In the genomic region with DNA sequence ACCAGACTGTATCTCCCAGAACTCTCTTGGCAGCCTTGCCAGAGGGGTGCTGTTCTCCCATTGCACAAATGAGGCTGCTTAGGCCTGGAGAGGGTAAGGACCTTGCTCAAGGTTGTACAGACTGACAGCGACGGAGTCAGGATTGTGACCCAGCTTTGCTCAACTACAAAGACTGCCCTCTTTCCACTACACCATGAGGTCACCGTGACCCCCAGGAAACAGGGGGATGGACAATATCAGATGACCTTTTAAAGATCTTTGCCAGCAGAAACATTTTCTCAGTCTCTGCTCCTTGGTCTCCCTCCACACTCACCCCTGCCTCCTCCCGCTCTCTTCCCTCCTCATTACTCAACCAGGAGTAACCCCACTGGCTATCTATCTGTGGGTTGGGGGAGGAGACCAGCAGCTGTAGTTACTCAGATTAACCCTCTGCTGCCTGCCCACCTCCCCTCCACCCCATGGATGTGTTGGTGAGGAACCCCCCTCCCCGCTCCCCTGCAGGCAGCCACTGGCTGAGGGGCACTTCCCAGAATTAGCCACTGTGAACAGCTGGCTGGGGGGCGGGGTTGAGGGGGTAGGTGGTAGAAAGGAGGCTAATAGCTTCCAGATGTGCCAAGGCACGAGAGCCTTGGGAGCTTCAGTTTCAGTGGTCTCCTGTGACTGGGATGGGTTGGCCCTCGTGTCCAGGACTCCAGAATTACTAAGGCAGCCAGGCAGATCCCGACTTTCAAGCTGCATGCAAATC, we compare ENCODE assay signal across 9 cellular contexts. TPM values are rescaled to one million over a fixed set of nuclear protein-coding genes. Genes with fewer than 3 reads are reported as not detected.
DNase-seq lines count a peak whose midpoint lies in the region; ATAC-seq, FAIRE-seq and TF ChIP-seq lines count a peak whose summit lies in the region.
"Had no signal": no experiment of that assay in that cellular context is flagged by ENCODE, and none has a peak within 500 bp of the region (broad histone marks: within the 10 kb centered on the region; RNA-seq: fewer than 3 reads in every experiment).

No MANE protein-coding gene starts in this region.

- POLR2A ChIA-PET in activated CD8-positive, alpha-beta T cell treated with anti-CD3 and anti-CD28 coated beads, Interleukin-2, amount 10 ng/mL, durations not matched to agents 7 days and 5 days (lab: Charles Lee) = no interaction called here

- no peaks in the 10 kb centered on the region; the same call in 1 of the 2 replicates for H3K27me3 ChIP-seq in H7 (ENCODE audit: control insufficient read depth, insufficient read depth, low read length)

- peaks cover 21% of the 10 kb centered on the region for H3K27me3 Mint-ChIP-seq in activated CD8-positive, alpha-beta T cell treated with anti-CD3 and anti-CD28 coated beads, Interleukin-2, amount 10 ng/mL, durations not matched to agents 7 days and 5 days (ENCODE audit: low read depth)

- FAIRE-seq in GM12891 (lab: Jason Lieb, UNC) = no peak

- no peak overlapping the region for H3K4me3 Mint-ChIP-seq in activated CD8-positive, alpha-beta T cell treated with anti-CD3 and anti-CD28 coated beads, Interleukin-2, amount 10 ng/mL, durations not matched to agents 7 days and 5 days

- no peaks in the 10 kb centered on the region for H3K36me3 ChIP-seq in H7 (replicated peaks; ENCODE audit: control insufficient read depth, insufficient read depth, low read length)

- no peaks in the 10 kb centered on the region for H3K36me3 Mint-ChIP-seq in activated CD8-positive, alpha-beta T cell treated with anti-CD3 and anti-CD28 coated beads, Interleukin-2, amount 10 ng/mL, durations not matched to agents 7 days and 5 days (ENCODE audit: low read depth)

- no peak for ATAC-seq in activated CD8-positive, alpha-beta T cell treated with anti-CD3 and anti-CD28 coated beads, Interleukin-2, amount 10 ng/mL, durations not matched to agents 7 days and 5 days
- ATAC-seq: Panc1 had no signal

- no peak overlapping the region for H3K4me3 ChIP-seq in H7 (ENCODE audit: insufficient read depth, low read depth, low read length)

- DNase-seq in GM12891 (ENCODE audit: insufficient read length, low spot score) (no peak), H7 (peak; percentile 81), NAMALWA (ENCODE audit: low spot score) (peak; percentile 78), iPS-NIHi7 (ENCODE audit: extremely low spot score) (peak; percentile 52), D341Med (ENCODE audit: low spot score) (no peak), NCI-H1417 (lab: John Stamatoyannopoulos, UW) (no peak), NCI-H774 (lab: John Stamatoyannopoulos, UW) (no peak)
- no peak for DNase-seq in activated CD8-positive, alpha-beta T cell treated with anti-CD3 and anti-CD28 coated beads, Interleukin-2, amount 10 ng/mL, durations not matched to agents 7 days and 5 days

- H3K9me3 Mint-ChIP-seq in activated CD8-positive, alpha-beta T cell treated with anti-CD3 and anti-CD28 coated beads, Interleukin-2, amount 10 ng/mL, durations not matched to agents 7 days and 5 days (ENCODE audit: insufficient read depth) = no peaks in the 10 kb centered on the region

- H3K4me1 Mint-ChIP-seq in activated CD8-positive, alpha-beta T cell treated with anti-CD3 and anti-CD28 coated beads, Interleukin-2, amount 10 ng/mL, durations not matched to agents 7 days and 5 days (ENCODE audit: low read depth) = peaks cover 11% of the 10 kb centered on the region

- no peak overlapping the region for H3K27ac Mint-ChIP-seq in activated CD8-positive, alpha-beta T cell treated with anti-CD3 and anti-CD28 coated beads, Interleukin-2, amount 10 ng/mL, durations not matched to agents 7 days and 5 days

- CTCF ChIA-PET in activated CD8-positive, alpha-beta T cell treated with anti-CD3 and anti-CD28 coated beads, Interleukin-2, amount 10 ng/mL, durations not matched to agents 7 days and 5 days (lab: Charles Lee) = interaction anchor here (1.0 to 1.6 kb wide), 4 partner anchors 9 to 55 kb away, joined by 3 to 4 read pairs (median 4); a partner anchor contains a TSS

- TF ChIP-seq POLR2A in GM12891 (IDR thresholded peaks at IDR 0.05; ENCODE audit: low read depth, low read length) = no peak

TF ChIP-seq in GM12891, 5 proteins besides CTCF, POLR2A, EP300 and RAD21:
- TF ChIP-seq PAX5 (IDR thresholded peaks at IDR 0.05; ENCODE audit: insufficient read depth, low read length, severe bottlenecking) = no peak
- 0 out of 2 replicates have a peak, but pooled peaks have one; percentile 12 for TF ChIP-seq SPI1 (IDR thresholded peaks at IDR 0.05; ENCODE audit: low read depth, low read length)
- TF ChIP-seq POLR2AphosphoS5 (IDR thresholded peaks at IDR 0.05; ENCODE audit: low read depth, low read length) = no peak
- TF ChIP-seq TAF1 (IDR thresholded peaks at IDR 0.05; ENCODE audit: low read depth, low read length) = no peak
- 0 out of 2 replicates have a peak, but pooled peaks have one; percentile 96 for TF ChIP-seq POU2F2 (IDR thresholded peaks at IDR 0.05; ENCODE audit: low read depth, low read length)

RNA-seq across cellular contexts. Expression of a gene that starts 26.9 kb away (rescaled TPM):
- polyA plus RNA-seq in GM12891 (2012; ENCODE audit: low read depth, missing spikeins) = 59.5 TPM
- total RNA-seq in H7 (2014; rRNA removed; shearing (Covaris generic)) = 77.3 and 102 TPM in 2 replicates
- total RNA-seq in activated CD8-positive, alpha-beta T cell treated with anti-CD3 and anti-CD28 coated beads, Interleukin-2, amount 10 ng/mL, durations not matched to agents 7 days and 5 days = 10 to 100 TPM; 38.7 to 43.2 TPM

RNA-seq across cellular contexts. Expression of a gene that starts 55.5 kb away (rescaled TPM):
- 29.7 TPM for polyA plus RNA-seq in GM12891 (2012; ENCODE audit: low read depth, missing spikeins)
- total RNA-seq in H7 (2014; rRNA removed; shearing (Covaris generic)) = 32.1 and 39.6 TPM in 2 replicates
- 10 to 100 TPM; 37.9 to 39.3 TPM for total RNA-seq in activated CD8-positive, alpha-beta T cell treated with anti-CD3 and anti-CD28 coated beads, Interleukin-2, amount 10 ng/mL, durations not matched to agents 7 days and 5 days

Comparison
In these comparisons a context has a peak if more than half of its experiments do, and no peak if none do; other contexts are left out.
1. DNase-seq: peak in H7 (single experiment), NAMALWA (single experiment) and iPS-NIHi7 (single experiment); none in GM12891 (single experiment), activated CD8-positive, alpha-beta T cell treated with anti-CD3 and anti-CD28 coated beads, Interleukin-2, amount 10 ng/mL, durations not matched to agents 7 days and 5 days (single experiment), D341Med (single experiment), NCI-H1417 (0 of 3) and NCI-H774 (single experiment).